Comparison of ENCODE assay signal across 11 cellular contexts in the genomic region with DNA sequence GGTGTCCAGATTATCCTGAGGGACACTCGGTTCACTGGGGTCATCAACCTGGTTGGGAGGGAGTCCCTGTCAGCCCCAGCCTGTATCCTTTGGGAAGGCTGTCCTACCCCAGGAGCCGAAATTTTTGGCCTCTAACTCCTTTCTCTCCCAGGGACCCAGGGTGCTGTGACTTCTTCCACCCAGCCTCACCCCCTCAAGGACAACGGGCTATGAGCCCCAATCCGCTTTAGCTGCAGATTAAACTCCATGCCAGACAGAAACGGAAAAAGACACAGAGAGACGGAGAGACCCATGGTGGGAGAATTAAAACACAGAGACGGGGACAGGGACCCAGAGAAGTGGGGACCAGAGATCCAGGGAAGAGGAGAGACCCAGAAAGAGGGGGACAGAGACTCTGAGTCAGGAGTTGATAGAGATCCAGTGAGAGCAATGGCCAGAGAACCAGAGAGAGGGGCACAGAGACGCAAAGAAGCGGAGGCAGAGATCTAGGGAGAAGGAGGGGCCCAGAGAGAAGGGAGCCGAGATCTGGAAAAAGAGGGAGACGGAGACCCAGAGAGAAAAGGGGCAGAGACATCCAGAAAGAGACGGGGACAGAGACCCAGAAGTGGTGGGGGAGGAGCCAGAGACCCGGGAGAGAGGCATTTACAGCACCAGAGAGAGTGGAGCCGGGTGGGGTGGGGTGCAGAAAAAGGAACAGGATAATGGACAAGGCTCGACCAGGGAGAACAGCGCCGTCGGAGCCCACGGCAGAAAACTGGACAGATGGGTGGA. TPM values are rescaled to one million over a fixed set of nuclear protein-coding genes. Genes with fewer than 3 reads are reported as not detected.
A peak's percentile ranks its signal among the peaks of the same experiment; 100 is the strongest.
DNase-seq lines count a peak whose midpoint lies in the region; FAIRE-seq and TF ChIP-seq lines count a peak whose summit lies in the region.
"Had no signal": no experiment of that assay in that cellular context is flagged by ENCODE, and none has a peak within 500 bp of the region (broad histone marks: within the 10 kb centered on the region; RNA-seq: fewer than 3 reads in every experiment).

No MANE protein-coding gene starts in this region.

- in situ Hi-C loops in GM23248 (cut with MboI) = no loop called here

- no peak overlapping the region for H3K4me3 ChIP-seq in CD8-positive, alpha-beta memory T cell (ENCODE audit: low read length)
- H3K4me3 ChIP-seq in osteoblast (ENCODE audit: insufficient read depth, low read length) = no peak overlapping the region
- no peak overlapping the region for H3K4me3 ChIP-seq in GM23248

- peak overlapping the region; percentile 8 to 80 (median 61) for H3K4me3 Mint-ChIP-seq in CD8-positive, alpha-beta memory T cell

- no peaks in the 10 kb centered on the region for H4K20me1 ChIP-seq in osteoblast (ENCODE audit: insufficient read depth, low read length)
- no peaks in the 10 kb centered on the region for H4K20me1 ChIP-seq in GM23248 (ENCODE audit: insufficient read depth)

- H3K79me2 ChIP-seq in osteoblast (ENCODE audit: insufficient read depth, low read length) = no peaks in the 10 kb centered on the region
- no peaks in the 10 kb centered on the region for H3K79me2 ChIP-seq in GM23248 (ENCODE audit: insufficient read depth)

- H3K27ac ChIP-seq in CD8-positive, alpha-beta memory T cell (ENCODE audit: low read depth, low read length) = no peak overlapping the region
- no peak overlapping the region for H3K27ac ChIP-seq in osteoblast (ENCODE audit: low read depth, low read length)
- H3K27ac ChIP-seq in GM23248 = no peak overlapping the region

- POLR2A ChIA-PET in CD8-positive, alpha-beta memory T cell (lab: Charles Lee) = no interaction called here

- H3K9me3 Mint-ChIP-seq in CD8-positive, alpha-beta memory T cell = no peaks in the 10 kb centered on the region

- CTCF ChIA-PET in CD8-positive, alpha-beta memory T cell (lab: Charles Lee) = interaction anchor here (4.8 kb wide), 1 partner anchor 48 kb away, joined by 28 read pairs; no protein-coding TSS in a partner anchor

- peaks cover 31 to 52% (median 41%) of the 10 kb centered on the region in 3 donors for H3K4me1 Mint-ChIP-seq in CD8-positive, alpha-beta memory T cell

- peaks cover 64 to 68% of the 10 kb centered on the region in 2 donors for H3K27me3 Mint-ChIP-seq in CD8-positive, alpha-beta memory T cell

- no peak for FAIRE-seq in frontal cortex (lab: Jason Lieb, UNC)
- FAIRE-seq: H54 had no signal

- no peak for TF ChIP-seq CTCF in osteoblast (IDR thresholded peaks at IDR 0.05; ENCODE audit: extremely low read depth, low read depth, low read length)

- DNase-seq in CD8-positive, alpha-beta memory T cell = no peak
- DNase-seq in NCI-H82 (lab: John Stamatoyannopoulos, UW) = peak; percentile 71
- peak; percentile 17 for DNase-seq in epidermal melanocyte (ENCODE audit: insufficient read length, low spot score)
- peak; percentile 88 for DNase-seq in osteoblast (ENCODE audit: insufficient read length, low spot score, missing footprints)
- DNase-seq in mesenteric fat pad (ENCODE audit: low spot score) = no peak
- no peak for DNase-seq in GM23248
- DNase-seq in NCI-H2029 treated with DMSO at 0.1 percent for 48 hours (lab: John Stamatoyannopoulos, UW) = no peak
- DNase-seq in frontal cortex (ENCODE audit: low spot score in 2 of 2) = no peak

- H3K4me1 ChIP-seq in CD8-positive, alpha-beta memory T cell (ENCODE audit: insufficient read depth, low read length) = peaks cover 19% of the 10 kb centered on the region
- peaks cover 10% of the 10 kb centered on the region for H3K4me1 ChIP-seq in osteoblast (ENCODE audit: insufficient read depth, low read length)
- no peaks in the 10 kb centered on the region for H3K4me1 ChIP-seq in GM23248 (ENCODE audit: insufficient read depth)

- H3F3A ChIP-seq in GM23248 (ENCODE audit: insufficient read depth) = peaks cover 13% of the 10 kb centered on the region

- H3K4me2 ChIP-seq in osteoblast (ENCODE audit: insufficient read depth, low read length) (no peak overlapping the region), GM23248 (ENCODE audit: unreplicated experiment) (no peak overlapping the region)

- H3K36me3 ChIP-seq in CD8-positive, alpha-beta memory T cell (ENCODE audit: insufficient read depth, low read length) = no peaks in the 10 kb centered on the region
- no peaks in the 10 kb centered on the region for H3K36me3 ChIP-seq in osteoblast (ENCODE audit: insufficient read depth, low read length)
- no peaks in the 10 kb centered on the region for H3K36me3 ChIP-seq in GM23248 (ENCODE audit: low read depth)

- peak overlapping the region in 4 of 8 donors; percentile 30 to 89 (median 51) for H3K27ac Mint-ChIP-seq in CD8-positive, alpha-beta memory T cell

- 26 to 31% methylated on average over 18 to 19 of the region's 19 CpGs for WGBS in GM23248 (ENCODE audit: low coverage in 1 of 2, low lambda C conversion rate in 2 of 2, missing lambda C conversion rate in 2 of 2), 2 experiments

- no peaks in the 10 kb centered on the region for H3K9me2 ChIP-seq in GM23248 (ENCODE audit: insufficient read depth)

- H3K9ac ChIP-seq in GM23248 = no peak overlapping the region

- peaks cover 0 to 2% (median 1%) of the 10 kb centered on the region in 3 donors for H3K36me3 Mint-ChIP-seq in CD8-positive, alpha-beta memory T cell

- H3K27me3 ChIP-seq in CD8-positive, alpha-beta memory T cell (ENCODE audit: insufficient read depth, low read length, poor library complexity, severe bottlenecking) = peaks cover 56% of the 10 kb centered on the region
- H3K27me3 ChIP-seq in osteoblast (ENCODE audit: insufficient read depth, low read length) = peaks cover 63% of the 10 kb centered on the region
- peaks cover 43% of the 10 kb centered on the region for H3K27me3 ChIP-seq in GM23248 (replicated peaks; ENCODE audit: insufficient read depth)

- H2AFZ ChIP-seq in osteoblast (ENCODE audit: low read length) = no peak overlapping the region
- no peak overlapping the region for H2AFZ ChIP-seq in GM23248

- H3K9me3 ChIP-seq in CD8-positive, alpha-beta memory T cell (ENCODE audit: low read length) = no peaks in the 10 kb centered on the region
- H3K9me3 ChIP-seq in osteoblast (ENCODE audit: low read depth, low read length) = no peaks in the 10 kb centered on the region
- H3K9me3 ChIP-seq in GM23248 (ENCODE audit: low read depth) = no peaks in the 10 kb centered on the region

RNA-seq across cellular contexts. Expression of a gene that starts 0.7 kb away (rescaled TPM):
- total RNA-seq in CD8-positive, alpha-beta memory T cell = under 1 TPM; 0.07 to 0.09 TPM
- polyA plus RNA-seq in CD8-positive, alpha-beta memory T cell = not detected
- total RNA-seq in osteoblast = under 0.01 TPM in 2 replicates
- 2.3 TPM for total RNA-seq in mesenteric fat pad
- total RNA-seq in GM23248 (2014; rRNA removed; shearing (Covaris generic)) = not detected in 2 replicates
- not detected in 2 replicates for polyA plus RNA-seq in GM23248 (2016; fragmentation: Nextera tagmentation; extraction: Ambion mirVana)
- total RNA-seq in frontal cortex = 13.9 TPM
- total RNA-seq: pulmonary artery endothelial cell had no signal

RNA-seq across cellular contexts. Expression of a gene that starts 11.0 kb away (rescaled TPM):
- 100 to 1,000 TPM; 132 to 138 TPM for total RNA-seq in CD8-positive, alpha-beta memory T cell
- polyA plus RNA-seq in CD8-positive, alpha-beta memory T cell = 81.8 TPM
- total RNA-seq in osteoblast (79.3 and 80.7 TPM in 2 replicates), mesenteric fat pad (50.2 TPM), frontal cortex (60.7 TPM)
- total RNA-seq in GM23248 (2014; rRNA removed; shearing (Covaris generic)) = 68.0 and 90.2 TPM in 2 replicates
- 73.5 and 79.9 TPM in 2 replicates for polyA plus RNA-seq in GM23248 (2016; fragmentation: Nextera tagmentation; extraction: Ambion mirVana)

RNA-seq across cellular contexts. Expression of a gene that starts 12.4 kb away (rescaled TPM):
- total RNA-seq in CD8-positive, alpha-beta memory T cell = 10 to 100 TPM; 46.7 to 51.8 TPM
- 32.5 TPM for polyA plus RNA-seq in CD8-positive, alpha-beta memory T cell
- 26.4 and 32.7 TPM in 2 replicates for total RNA-seq in osteoblast
- 32.1 TPM for total RNA-seq in mesenteric fat pad
- total RNA-seq in GM23248 (2014; rRNA removed; shearing (Covaris generic)) = 30.4 and 43.8 TPM in 2 replicates
- polyA plus RNA-seq in GM23248 (2016; fragmentation: Nextera tagmentation; extraction: Ambion mirVana) = 9.0 and 9.4 TPM in 2 replicates
- 11.8 TPM for total RNA-seq in frontal cortex

RNA-seq across cellular contexts. Expression of a gene that starts 15.4 kb away (rescaled TPM):
- total RNA-seq in CD8-positive, alpha-beta memory T cell = not detected
- not detected for polyA plus RNA-seq in CD8-positive, alpha-beta memory T cell
- total RNA-seq in osteoblast = not detected in 2 replicates
- not detected for total RNA-seq in mesenteric fat pad
- total RNA-seq in GM23248 (2014; rRNA removed; shearing (Covaris generic)) = not detected in 2 replicates
- polyA plus RNA-seq in GM23248 (2016; fragmentation: Nextera tagmentation; extraction: Ambion mirVana) = not detected in 2 replicates
- not detected for total RNA-seq in frontal cortex
- total RNA-seq: cerebellum, pulmonary artery endothelial cell had no signal

RNA-seq across cellular contexts. Expression of a gene that starts 17.4 kb away (rescaled TPM):
- not detected for total RNA-seq in CD8-positive, alpha-beta memory T cell
- polyA plus RNA-seq in CD8-positive, alpha-beta memory T cell = not detected
- total RNA-seq in osteoblast (not detected in 2 replicates), mesenteric fat pad (not detected), frontal cortex (not detected)
- not detected in 2 replicates for total RNA-seq in GM23248 (2014; rRNA removed; shearing (Covaris generic))
- polyA plus RNA-seq in GM23248 (2016; fragmentation: Nextera tagmentation; extraction: Ambion mirVana) = not detected in 2 replicates
- total RNA-seq: cerebellum, pulmonary artery endothelial cell had no signal

Comparison
In these comparisons a context has a peak if more than half of its experiments do, and no peak if none do; other contexts are left out.
1. DNase-seq: peak in NCI-H82 (single experiment), epidermal melanocyte (single experiment) and osteoblast (single experiment); none in CD8-positive, alpha-beta memory T cell (0 of 5), mesenteric fat pad (single experiment), GM23248 (single experiment), NCI-H2029 treated with DMSO at 0.1 percent for 48 hours (single experiment) and frontal cortex (0 of 2).